In the genomic region with DNA sequence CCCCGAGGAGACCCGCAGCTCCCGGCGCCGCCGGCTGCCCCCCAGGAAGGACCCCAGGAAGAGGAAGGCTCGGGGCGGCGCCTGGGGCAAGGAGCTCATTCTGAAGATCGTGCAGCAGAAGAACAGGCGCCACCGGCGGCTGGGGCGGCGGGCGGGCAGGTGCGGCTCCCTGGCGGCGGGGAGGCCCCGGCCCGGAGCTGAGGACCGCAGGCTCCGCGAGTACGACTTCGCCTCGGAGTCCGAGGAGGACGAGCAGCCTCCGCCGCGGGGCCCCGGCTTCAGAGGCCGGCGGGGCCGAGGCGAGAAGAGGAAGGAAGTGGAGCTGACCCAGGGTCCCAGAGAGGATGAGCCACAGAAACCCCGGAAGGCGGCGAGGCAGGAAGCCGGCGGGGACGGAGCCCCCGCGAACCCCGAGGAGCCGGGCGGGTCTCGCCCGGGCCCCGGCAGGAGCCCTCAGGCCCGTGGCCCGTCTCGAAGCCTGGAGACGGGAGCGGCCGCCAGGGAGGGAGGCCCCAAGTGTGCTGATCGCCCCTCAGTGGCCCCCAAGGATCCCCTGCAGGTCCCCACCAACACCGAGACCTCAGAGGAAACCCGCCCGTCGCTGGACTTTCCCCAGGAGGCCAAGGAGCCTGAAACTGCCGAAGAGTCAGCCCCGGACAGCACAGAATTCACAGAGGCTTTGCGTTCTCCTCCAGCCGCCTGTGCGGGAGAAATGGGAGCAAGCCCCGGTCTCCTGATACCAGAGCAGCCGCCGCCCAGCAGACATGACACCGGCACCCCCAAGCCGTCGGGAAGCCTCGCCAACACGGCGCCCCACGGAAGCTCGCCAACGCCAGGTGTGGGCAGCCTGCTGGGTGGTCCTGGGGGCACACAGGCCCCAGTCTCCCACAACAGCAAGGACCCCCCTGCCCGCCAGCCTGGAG, we compare ENCODE assay signal across 8 cellular contexts. TPM values are rescaled to one million over a fixed set of nuclear protein-coding genes. Genes with fewer than 3 reads are reported as not detected.
DNase-seq lines count a peak whose midpoint lies in the region; ATAC-seq, FAIRE-seq and TF ChIP-seq lines count a peak whose summit lies in the region.

No MANE protein-coding gene starts in this region.

- DNase-seq in OCI-M1 (lab: John Stamatoyannopoulos, UW) (peak; percentile 61), HepG2 (ENCODE audit: low spot score) (no peak), SW 1271 (lab: John Stamatoyannopoulos, UW) (no peak), neural progenitor cell (ENCODE audit: low spot score) (no peak)
- DNase-seq in activated naive CD8-positive, alpha-beta T cell treated with anti-CD3 and anti-CD28 coated beads, Interleukin-2, amount 50 U/mL, for 24 hours = peak; percentile 50

- H3K27ac ChIP-seq in HepG2 (ENCODE audit: extremely low read length, insufficient read depth, low read length) (no peak overlapping the region), neural progenitor cell (no peak overlapping the region)

- H3K4me1 Mint-ChIP-seq in activated naive CD8-positive, alpha-beta T cell treated with anti-CD3 and anti-CD28 coated beads, Interleukin-2, amount 50 U/mL, for 24 hours = peaks cover 10% of the 10 kb centered on the region
- peaks cover 11% of the 10 kb centered on the region for H3K4me1 Mint-ChIP-seq in stimulated activated naive CD8-positive, alpha-beta T cell treated with anti-CD3 and anti-CD28 coated beads, Interleukin-15, Interleukin-2, amounts not matched to agents 100 ng/mL and 50 ng/mL, for 24 hours (ENCODE audit: low read depth)
- no peaks in the 10 kb centered on the region for H3K4me1 Mint-ChIP-seq in neural progenitor cell

- H2AFZ ChIP-seq in HepG2 (ENCODE audit: low read length) (no peak overlapping the region), neural progenitor cell (replicated peaks) (no peak overlapping the region)

- intact Hi-C loops in HepG2 (cut with micrococcal nuclease; ENCODE audit: unreplicated experiment) = no loop called here

- H3K36me3 ChIP-seq in HepG2 (replicated peaks in 1 of 2; ENCODE audit: control insufficient read depth in 1 of 2, insufficient read depth in 2 of 2, low read length in 2 of 2) (no peaks in the 10 kb centered on the region), neural progenitor cell (no peaks in the 10 kb centered on the region)

- H3K4me2 ChIP-seq in HepG2 (ENCODE audit: low read depth, low read length) (no peak overlapping the region; the same call in 1 of the 2 replicates), neural progenitor cell (no peak overlapping the region)

- TF ChIP-seq EP300 in HepG2 (IDR thresholded peaks at IDR 0.05; ENCODE audit: low read depth in 2 of 2, low read length in 2 of 2) (no peak), HepG2 (CRISPR knock-in tag; IDR thresholded peaks at IDR 0.05; ENCODE audit: borderline replicate concordance) (no peak)

- TF ChIP-seq CTCF in HepG2 (CRISPR knock-in tag; IDR thresholded peaks at IDR 0.05) (no peak), neural progenitor cell (IDR thresholded peaks at IDR 0.05) (no peak)

- peaks cover 66 to 99% of the 10 kb centered on the region in 2 experiments for H3K27me3 ChIP-seq in HepG2 (ENCODE audit: control insufficient read depth in 1 of 2, insufficient read depth in 2 of 2, low read length in 2 of 2)
- no peaks in the 10 kb centered on the region for H3K27me3 ChIP-seq in neural progenitor cell

- peak overlapping the region in 1 of 3 experiments; percentile 47; a peak in 1 of 6 replicates for H3K4me3 ChIP-seq in HepG2 (replicated peaks in 1 of 3; ENCODE audit: insufficient read depth in 1 of 3, low read depth in 2 of 3, low read length in 3 of 3)
- H3K4me3 ChIP-seq in neural progenitor cell = no peak overlapping the region

- H3K9me3 Mint-ChIP-seq in activated naive CD8-positive, alpha-beta T cell treated with anti-CD3 and anti-CD28 coated beads, Interleukin-2, amount 50 U/mL, for 24 hours = no peaks in the 10 kb centered on the region
- H3K9me3 Mint-ChIP-seq in stimulated activated naive CD8-positive, alpha-beta T cell treated with anti-CD3 and anti-CD28 coated beads, Interleukin-15, Interleukin-2, amounts not matched to agents 100 ng/mL and 50 ng/mL, for 24 hours = no peaks in the 10 kb centered on the region
- no peaks in the 10 kb centered on the region for H3K9me3 Mint-ChIP-seq in neural progenitor cell

- H3K9me3 ChIP-seq in HepG2 (ENCODE audit: low read length) (no peaks in the 10 kb centered on the region), neural progenitor cell (ENCODE audit: low read depth) (no peaks in the 10 kb centered on the region)

- H3K4me3 Mint-ChIP-seq in activated naive CD8-positive, alpha-beta T cell treated with anti-CD3 and anti-CD28 coated beads, Interleukin-2, amount 50 U/mL, for 24 hours = peak overlapping the region; percentile 72
- H3K4me3 Mint-ChIP-seq in stimulated activated naive CD8-positive, alpha-beta T cell treated with anti-CD3 and anti-CD28 coated beads, Interleukin-15, Interleukin-2, amounts not matched to agents 100 ng/mL and 50 ng/mL, for 24 hours = peak overlapping the region; percentile 74
- no peak overlapping the region for H3K4me3 Mint-ChIP-seq in neural progenitor cell

- POLR2A ChIA-PET in HepG2 (lab: Yijun Ruan, JAX) = no interaction called here

- TF ChIP-seq RAD21 in HepG2 (CRISPR knock-in tag; IDR thresholded peaks at IDR 0.05) = no peak

- no TSS peak for BruUV-seq in HepG2 (replicated peaks; lab: Mats Ljungman, UMichigan)

- no peaks in the 10 kb centered on the region for H3K4me1 ChIP-seq in HepG2 (ENCODE audit: insufficient read depth, low read length)
- H3K4me1 ChIP-seq in neural progenitor cell = no peaks in the 10 kb centered on the region

- 9% methylated on average over 42 of the region's 80 CpGs for WGBS in HepG2 (ENCODE audit: low lambda C conversion rate)

- TF ChIP-seq POLR2A in GM18526 (IDR thresholded peaks at IDR 0.05; ENCODE audit: extremely low read depth, insufficient read length) (peak; percentile 50), HepG2 (IDR thresholded peaks at IDR 0.05; ENCODE audit: insufficient read depth in 1 of 2, low read depth in 2 of 2, low read length in 2 of 2) (no peak)

- H3K9ac ChIP-seq in HepG2 (ENCODE audit: insufficient read depth, low read depth, low read length) = no peak overlapping the region
- no peak overlapping the region for H3K9ac ChIP-seq in neural progenitor cell

- in situ Hi-C loops in HepG2 (cut with HindIII; ENCODE audit: extremely low pct_ligation_motif_present, low pct_unique_long_range_greater_than_20kb) = loop anchor here (10.0 kb wide), 1 partner anchor 236 kb away; no protein-coding TSS in a partner anchor

- H3K27ac Mint-ChIP-seq in activated naive CD8-positive, alpha-beta T cell treated with anti-CD3 and anti-CD28 coated beads, Interleukin-2, amount 50 U/mL, for 24 hours = no peak overlapping the region
- no peak overlapping the region for H3K27ac Mint-ChIP-seq in stimulated activated naive CD8-positive, alpha-beta T cell treated with anti-CD3 and anti-CD28 coated beads, Interleukin-15, Interleukin-2, amounts not matched to agents 100 ng/mL and 50 ng/mL, for 24 hours
- H3K27ac Mint-ChIP-seq in neural progenitor cell = no peak overlapping the region

- peak; percentile 37 for ATAC-seq in activated naive CD8-positive, alpha-beta T cell treated with anti-CD3 and anti-CD28 coated beads, Interleukin-2, amount 50 U/mL, for 24 hours
- ATAC-seq in HepG2 (no peak; the same call in 2 of the 3 replicates), HG02981 (IDR thresholded peaks at IDR 0.05; ENCODE audit: unreplicated experiment) (no peak)

- peaks cover 7% of the 10 kb centered on the region; the same call in 1 of the 2 replicates for H4K20me1 ChIP-seq in HepG2 (ENCODE audit: insufficient read depth, low read length)
- H4K20me1 ChIP-seq in neural progenitor cell (ENCODE audit: low read depth) = no peaks in the 10 kb centered on the region

- no peaks in the 10 kb centered on the region for H3K27me3 Mint-ChIP-seq in activated naive CD8-positive, alpha-beta T cell treated with anti-CD3 and anti-CD28 coated beads, Interleukin-2, amount 50 U/mL, for 24 hours
- no peaks in the 10 kb centered on the region for H3K27me3 Mint-ChIP-seq in stimulated activated naive CD8-positive, alpha-beta T cell treated with anti-CD3 and anti-CD28 coated beads, Interleukin-15, Interleukin-2, amounts not matched to agents 100 ng/mL and 50 ng/mL, for 24 hours
- peaks cover 4% of the 10 kb centered on the region for H3K27me3 Mint-ChIP-seq in neural progenitor cell (ENCODE audit: insufficient read depth, low read depth)

- no peaks in the 10 kb centered on the region for H3F3A ChIP-seq in neural progenitor cell (ENCODE audit: low read depth)

- no peaks in the 10 kb centered on the region for H3K79me2 ChIP-seq in HepG2 (ENCODE audit: insufficient read depth, low read length)
- no peaks in the 10 kb centered on the region for H3K79me2 ChIP-seq in neural progenitor cell (ENCODE audit: low read depth)

- no peaks in the 10 kb centered on the region for H3K36me3 Mint-ChIP-seq in activated naive CD8-positive, alpha-beta T cell treated with anti-CD3 and anti-CD28 coated beads, Interleukin-2, amount 50 U/mL, for 24 hours (ENCODE audit: low read depth)
- no peaks in the 10 kb centered on the region for H3K36me3 Mint-ChIP-seq in stimulated activated naive CD8-positive, alpha-beta T cell treated with anti-CD3 and anti-CD28 coated beads, Interleukin-15, Interleukin-2, amounts not matched to agents 100 ng/mL and 50 ng/mL, for 24 hours (ENCODE audit: low read depth)
- no peaks in the 10 kb centered on the region for H3K36me3 Mint-ChIP-seq in neural progenitor cell

- FAIRE-seq in HepG2 (lab: Jason Lieb, UNC) = no peak

- CTCF ChIA-PET in HepG2 (lab: Yijun Ruan, JAX; ENCODE audit: low intra/inter-chr PET ratio, low total read pairs) = no interaction called here

RNA-seq across cellular contexts. Expression of gene ZFPM1, which starts 22.3 kb away (rescaled TPM):
- 3.4 and 3.8 TPM in 2 replicates for total RNA-seq in HepG2 (2016; rRNA removed; fragmentation: Illumina TruSeq; extraction: Trizol)
- total RNA-seq in HepG2 (2016; cell fraction: cytosol; rRNA removed; fragmentation: Illumina TruSeq; extraction: Trizol; ENCODE audit: low read depth) = 0.81 and 2.1 TPM in 2 replicates
- 3.4 and 3.9 TPM in 2 replicates for total RNA-seq in HepG2 (2016; cell fraction: insoluble cytoplasmic fraction; rRNA removed; fragmentation: Illumina TruSeq; extraction: Trizol)
- total RNA-seq in HepG2 (2016; cell fraction: membrane; rRNA removed; fragmentation: Illumina TruSeq; extraction: Trizol) = 3.4 and 4.3 TPM in 2 replicates
- 3.4 and 6.6 TPM in 2 replicates for total RNA-seq in HepG2 (2016; cell fraction: nucleus; rRNA removed; fragmentation: Illumina TruSeq; extraction: Trizol)
- 1.3 and 1.7 TPM in 2 replicates for polyA plus RNA-seq in HepG2 (2011; rRNA removed)
- 0.79 and 1.3 TPM in 2 replicates for polyA plus RNA-seq in HepG2 (2011; cell fraction: cytosol; rRNA removed)
- 7.1 and 7.6 TPM in 2 replicates for polyA plus RNA-seq in HepG2 (2011; cell fraction: nucleus; rRNA removed)
- 7.2 and 7.6 TPM in 2 replicates for polyA plus RNA-seq in HepG2 (2012)
- 1.2 TPM in 2 replicates for polyA plus RNA-seq in HepG2 (2016; cell fraction: cytosol; fragmentation: Illumina TruSeq; extraction: Trizol; ENCODE audit: low read depth)
- polyA plus RNA-seq in HepG2 (2016; cell fraction: insoluble cytoplasmic fraction; fragmentation: Illumina TruSeq; extraction: Trizol; ENCODE audit: low read depth) = 3.7 and 8.7 TPM in 2 replicates
- polyA plus RNA-seq in HepG2 (2016; cell fraction: membrane; fragmentation: Illumina TruSeq; extraction: Trizol; ENCODE audit: low read depth) = 2.7 and 4.8 TPM in 2 replicates
- polyA plus RNA-seq in HepG2 (2016; cell fraction: nucleus; fragmentation: Illumina TruSeq; extraction: Trizol; ENCODE audit: insufficient read depth, low read depth) = 14.0 and 14.3 TPM in 2 replicates
- polyA minus RNA-seq in HepG2 (2011; rRNA and poly(A)+ RNA removed; ENCODE audit: low replicate concordance) = 0.98 and 4.2 TPM in 2 replicates
- polyA minus RNA-seq in HepG2 (2011; cell fraction: cytosol; rRNA and poly(A)+ RNA removed) = 2.7 and 6.6 TPM in 2 replicates
- 5.0 and 7.5 TPM in 2 replicates for polyA minus RNA-seq in HepG2 (2011; cell fraction: nucleus; rRNA and poly(A)+ RNA removed)
- total RNA-seq in neural progenitor cell (ENCODE audit: low replicate concordance) = 0.36 and 0.96 TPM in 2 replicates

RNA-seq across cellular contexts. Expression of gene ZNF469, which starts 48.0 kb away (rescaled TPM):
- total RNA-seq in HepG2 (2016; rRNA removed; fragmentation: Illumina TruSeq; extraction: Trizol) (not detected in 2 replicates), neural progenitor cell (ENCODE audit: low replicate concordance) (0.02 and 0.03 TPM in 2 replicates)
- not detected in 2 replicates for total RNA-seq in HepG2 (2016; cell fraction: cytosol; rRNA removed; fragmentation: Illumina TruSeq; extraction: Trizol; ENCODE audit: low read depth)
- not detected in 2 replicates for total RNA-seq in HepG2 (2016; cell fraction: insoluble cytoplasmic fraction; rRNA removed; fragmentation: Illumina TruSeq; extraction: Trizol)
- total RNA-seq in HepG2 (2016; cell fraction: membrane; rRNA removed; fragmentation: Illumina TruSeq; extraction: Trizol) = not detected in 2 replicates
- not detected in 2 replicates for total RNA-seq in HepG2 (2016; cell fraction: nucleus; rRNA removed; fragmentation: Illumina TruSeq; extraction: Trizol)
- polyA plus RNA-seq in HepG2 (2011; rRNA removed) = not detected in 2 replicates
- not detected in 2 replicates for polyA plus RNA-seq in HepG2 (2011; cell fraction: cytosol; rRNA removed)
- 0.02 TPM in 1 of 2 replicates, not detected in the other for polyA plus RNA-seq in HepG2 (2011; cell fraction: nucleus; rRNA removed)
- polyA plus RNA-seq in HepG2 (2012) = not detected in 2 replicates
- polyA plus RNA-seq in HepG2 (2016; cell fraction: cytosol; fragmentation: Illumina TruSeq; extraction: Trizol; ENCODE audit: low read depth) = not detected in 2 replicates
- not detected in 2 replicates for polyA plus RNA-seq in HepG2 (2016; cell fraction: insoluble cytoplasmic fraction; fragmentation: Illumina TruSeq; extraction: Trizol; ENCODE audit: low read depth)
- not detected in 2 replicates for polyA plus RNA-seq in HepG2 (2016; cell fraction: membrane; fragmentation: Illumina TruSeq; extraction: Trizol; ENCODE audit: low read depth)
- polyA plus RNA-seq in HepG2 (2016; cell fraction: nucleus; fragmentation: Illumina TruSeq; extraction: Trizol; ENCODE audit: insufficient read depth, low read depth) = not detected in 2 replicates
- polyA minus RNA-seq in HepG2 (2011; rRNA and poly(A)+ RNA removed; ENCODE audit: low replicate concordance) = not detected in 2 replicates
- polyA minus RNA-seq in HepG2 (2011; cell fraction: cytosol; rRNA and poly(A)+ RNA removed) = not detected in 2 replicates
- polyA minus RNA-seq in HepG2 (2011; cell fraction: nucleus; rRNA and poly(A)+ RNA removed) = not detected in 2 replicates

Comparison
In these comparisons a context has a peak if more than half of its experiments do, and no peak if none do; other contexts are left out.
1. DNase-seq: peak in OCI-M1 (single experiment) and activated naive CD8-positive, alpha-beta T cell treated with anti-CD3 and anti-CD28 coated beads, Interleukin-2, amount 50 U/mL, for 24 hours (single experiment); none in HepG2 (single experiment), SW 1271 (0 of 2) and neural progenitor cell (single experiment).